10 cellular contexts compared by ENCODE assay signal in genomic region chr4:70895846-70896435, GRCh38. TPM values are rescaled to one million over a fixed set of nuclear protein-coding genes. Genes with fewer than 3 reads are reported as not detected.
A peak's percentile ranks its signal among the peaks of the same experiment; 100 is the strongest.
DNase-seq lines count a peak whose midpoint lies in the region; ATAC-seq and TF ChIP-seq lines count a peak whose summit lies in the region.
"Had no signal": no experiment of that assay in that cellular context is flagged by ENCODE, and none has a peak within 500 bp of the region (broad histone marks: within the 10 kb centered on the region; RNA-seq: fewer than 3 reads in every experiment).

No MANE protein-coding gene starts in this region.

- no peak for TF ChIP-seq CTCF in GM20000 (IDR thresholded peaks at IDR 0.05; ENCODE audit: extremely low read depth, missing control alignments)
- TF ChIP-seq CTCF in cardiac muscle cell (IDR thresholded peaks at IDR 0.05; ENCODE audit: low read depth, low read length), result no peak

- no peaks in the 10 kb centered on the region for H3K9me3 ChIP-seq in cardiac muscle cell (ENCODE audit: low read depth)

- peaks cover 23% of the 10 kb centered on the region for H3K4me1 ChIP-seq in cardiac muscle cell (ENCODE audit: low read depth)

- peak overlapping the region; percentile 98 for H3K27ac ChIP-seq in cardiac muscle cell

- ATAC-seq in HG03460 (IDR thresholded peaks at IDR 0.05; ENCODE audit: unreplicated experiment) (peak; percentile 61), sciatic nerve (peak; percentile 67)

- DNase-seq in GM20000 (ENCODE audit: low spot score), result peak; percentile 32
- peak in 1 of 2 donors; percentile 68 for DNase-seq in cardiac muscle cell (ENCODE audit: low read depth in 1 of 2, low spot score in 1 of 2)
- no peak for DNase-seq in sciatic nerve (ENCODE audit: low spot score)
- no peak for DNase-seq in GOT3 (lab: John Stamatoyannopoulos, UW)
- no peak for DNase-seq in NCI-H2227 (lab: John Stamatoyannopoulos, UW; ENCODE audit: unreplicated experiment)
- no peak for DNase-seq in NCI-H1436 treated with DMSO at 0.1 percent for 48 hours (lab: John Stamatoyannopoulos, UW)
- no peak for DNase-seq in ureter (ENCODE audit: low spot score)
- DNase-seq: activated naive CD8-positive, alpha-beta T cell treated with anti-CD3 and anti-CD28 coated beads for 36 hours; NK-92 treated with Interleukin-12 subunit alpha and Interleukin-12 subunit beta, amount 100 ng/mL, for 24 hours had no signal

- H3K4me3 ChIP-seq in cardiac muscle cell, result no peak overlapping the region

- no peaks in the 10 kb centered on the region for H3K36me3 ChIP-seq in cardiac muscle cell

- intact Hi-C loops in sciatic nerve (cut with DNase I), result no loop called here

- H3K27me3 ChIP-seq in cardiac muscle cell, result no peaks in the 10 kb centered on the region

RNA-seq across cellular contexts. Expression of gene MOB1B, which starts 6.2 kb away (rescaled TPM):
- total RNA-seq in cardiac muscle cell (9.1 and 22.8 TPM in 2 replicates), sciatic nerve (34.3 TPM), ureter (23.4 TPM)
- polyA plus RNA-seq in cardiac muscle cell, result 11.1 and 19.3 TPM in 2 replicates

RNA-seq across cellular contexts. Expression of gene GRSF1, which starts 56.3 kb away (rescaled TPM):
- 84.9 and 90.3 TPM in 2 replicates for total RNA-seq in cardiac muscle cell
- 153 and 185 TPM in 2 replicates for polyA plus RNA-seq in cardiac muscle cell
- 38.9 TPM for total RNA-seq in sciatic nerve
- total RNA-seq in ureter, result 72.4 TPM
